In the genomic region with DNA sequence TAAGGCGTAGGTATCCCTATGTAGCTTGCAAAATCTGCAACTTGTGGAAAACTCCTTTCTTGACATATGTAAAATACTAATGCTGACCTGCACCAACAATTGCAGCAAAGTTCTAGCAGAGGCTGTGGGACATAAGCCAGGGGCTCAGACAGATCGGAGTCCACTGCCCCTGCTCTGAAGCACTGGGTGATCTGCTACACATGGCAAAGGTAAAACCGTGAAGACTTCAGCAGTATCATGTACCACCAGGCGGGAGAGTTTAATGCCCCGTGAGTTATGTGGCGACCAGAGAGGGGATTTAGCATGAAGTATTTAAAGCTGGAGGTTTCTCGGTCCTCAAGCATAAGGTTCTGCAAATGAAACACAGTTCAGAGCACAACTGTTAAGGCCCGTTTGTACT, we compare ENCODE assay signal across 1 cellular context.
TF ChIP-seq lines count a peak whose summit lies in the region.

No MANE protein-coding gene starts in this region.

TF ChIP-seq in GM23338, 12 proteins besides CTCF, POLR2A, EP300 and RAD21 (continued from another document):
- TF ChIP-seq, protein P1, sequence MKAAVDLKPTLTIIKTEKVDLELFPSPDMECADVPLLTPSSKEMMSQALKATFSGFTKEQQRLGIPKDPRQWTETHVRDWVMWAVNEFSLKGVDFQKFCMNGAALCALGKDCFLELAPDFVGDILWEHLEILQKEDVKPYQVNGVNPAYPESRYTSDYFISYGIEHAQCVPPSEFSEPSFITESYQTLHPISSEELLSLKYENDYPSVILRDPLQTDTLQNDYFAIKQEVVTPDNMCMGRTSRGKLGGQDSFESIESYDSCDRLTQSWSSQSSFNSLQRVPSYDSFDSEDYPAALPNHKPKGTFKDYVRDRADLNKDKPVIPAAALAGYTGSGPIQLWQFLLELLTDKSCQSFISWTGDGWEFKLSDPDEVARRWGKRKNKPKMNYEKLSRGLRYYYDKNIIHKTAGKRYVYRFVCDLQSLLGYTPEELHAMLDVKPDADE (IDR thresholded peaks at IDR 0.05) = no peak
- no peak for TF ChIP-seq JUNB (IDR thresholded peaks at IDR 0.05; ENCODE audit: unreplicated experiment)
